5 cellular contexts compared by ENCODE assay signal in the genomic region with DNA sequence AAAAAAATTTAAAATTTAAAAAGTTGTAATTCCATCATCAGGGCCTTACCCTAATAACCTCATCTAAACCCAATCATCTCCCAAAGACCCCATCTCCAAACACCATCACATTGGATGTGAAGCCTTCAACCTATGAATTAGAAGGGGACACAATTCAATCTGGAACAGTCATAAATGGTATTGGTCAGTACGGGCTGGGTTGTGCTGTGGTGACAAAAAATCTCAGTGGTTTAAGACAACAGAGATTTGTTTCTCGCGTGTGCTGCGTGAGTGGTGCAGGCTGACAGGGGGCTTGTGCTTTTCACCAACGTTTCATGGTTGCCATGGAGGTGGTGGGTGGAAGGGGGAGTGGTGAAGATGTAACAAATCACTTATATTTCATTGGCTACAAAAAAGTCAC.
"Had no signal": no experiment of that assay in that cellular context is flagged by ENCODE, and none has a peak within 500 bp of the region (broad histone marks: within the 10 kb centered on the region; RNA-seq: fewer than 3 reads in every experiment).

No MANE protein-coding gene starts in this region.

- H3K4me2 ChIP-seq: GM23338 had no signal

- H3K4me3 ChIP-seq: GM23338, K562 had no signal

- H2AFZ ChIP-seq: GM23338 had no signal

- FAIRE-seq: H1, H54 had no signal

- H3K27ac ChIP-seq: HL-60 had no signal
